ENCODE assay signal across 14 cellular contexts in the genomic region with DNA sequence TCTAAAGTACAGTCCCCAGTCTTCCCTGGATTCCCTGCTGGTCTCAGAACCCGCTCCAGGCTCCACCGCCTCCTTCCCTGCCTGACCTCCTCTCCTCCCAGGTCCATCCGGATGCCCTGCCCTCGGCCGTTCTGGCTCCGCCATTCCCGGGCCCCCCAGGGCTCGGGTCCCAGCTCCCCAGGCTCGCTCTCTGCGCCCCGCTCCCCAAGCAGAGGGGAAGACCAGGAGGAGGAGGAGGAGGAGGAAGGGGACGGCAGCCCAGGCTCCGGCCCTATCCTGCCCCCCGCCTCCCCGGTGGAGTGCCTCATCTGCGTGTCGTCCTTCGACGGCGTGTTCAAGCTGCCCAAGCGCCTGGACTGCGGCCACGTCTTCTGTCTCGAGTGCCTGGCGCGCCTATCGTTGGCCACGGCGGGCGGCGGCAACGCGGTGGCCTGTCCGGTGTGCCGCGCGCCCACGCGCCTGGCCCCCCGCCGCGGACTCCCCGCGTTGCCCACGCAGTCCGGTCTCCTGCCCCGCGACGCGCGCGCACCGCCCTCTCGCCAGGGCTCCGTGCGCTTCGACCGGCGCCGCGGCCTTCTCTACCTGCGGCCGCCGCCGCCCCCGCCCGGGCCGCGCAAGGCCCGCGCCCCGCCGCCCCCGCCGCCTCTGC. TPM values are rescaled to one million over a fixed set of nuclear protein-coding genes. Genes with fewer than 3 reads are reported as not detected.
A peak's percentile ranks its signal among the peaks of the same experiment; 100 is the strongest.
DNase-seq lines count a peak whose midpoint lies in the region; ATAC-seq and TF ChIP-seq lines count a peak whose summit lies in the region.
"Had no signal": no experiment of that assay in that cellular context is flagged by ENCODE, and none has a peak within 500 bp of the region (broad histone marks: within the 10 kb centered on the region; RNA-seq: fewer than 3 reads in every experiment).

No MANE protein-coding gene starts in this region.

- H3K36me3 Mint-ChIP-seq in MCF 10A (ENCODE audit: insufficient read depth, unreplicated experiment) = peaks cover 54% of the 10 kb centered on the region

- H4K20me1 ChIP-seq in mammary epithelial cell (ENCODE audit: insufficient read depth, low read length) = no peaks in the 10 kb centered on the region

- CTCF ChIA-PET in MCF 10A (lab: Yijun Ruan, JAX) (no interaction called here), mammary epithelial cell (lab: Charles Lee; ENCODE audit: low non-redundant PET) (no interaction called here)

- H3K27ac ChIP-seq in mammary epithelial cell (ENCODE audit: insufficient read depth, low read depth, low read length) (no peak overlapping the region), VCaP (peak overlapping the region; percentile 28), suprapubic skin (peak overlapping the region; percentile 73)

- in situ Hi-C loops in mammary epithelial cell (cut with MboI; ENCODE audit: low sequenced_read_pairs in 2 of 2) = no loop called here

- TF ChIP-seq EP300 in suprapubic skin (IDR thresholded peaks at IDR 0.05) = no peak

- ATAC-seq in HG02981 (IDR thresholded peaks at IDR 0.05; ENCODE audit: unreplicated experiment) = no peak

- no peak overlapping the region for H3K27ac Mint-ChIP-seq in MCF 10A (ENCODE audit: low read depth, unreplicated experiment)
- H3K27ac Mint-ChIP-seq: T-cell had no signal

- H3K9me3 ChIP-seq in mammary epithelial cell (replicated peaks; ENCODE audit: insufficient read depth, low read length) (no peaks in the 10 kb centered on the region), iPS-18c (ENCODE audit: control insufficient read depth, insufficient read depth, low read length) (no peaks in the 10 kb centered on the region), suprapubic skin (no peaks in the 10 kb centered on the region)

- WGBS in mammary epithelial cell (ENCODE audit: low coverage, missing lambda C conversion rate) = 54% methylated on average over 3 of the region's 75 CpGs
- 13% methylated on average over 4 of the region's 75 CpGs for WGBS in suprapubic skin

- TF ChIP-seq CTCF in MCF 10A (IDR thresholded peaks at IDR 0.05; ENCODE audit: unreplicated experiment) = no peak
- no peak for TF ChIP-seq CTCF in mammary epithelial cell (conservative IDR thresholded peaks at IDR 0.05 in 1 of 2, IDR thresholded peaks at IDR 0.05 in 1 of 2; ENCODE audit: extremely low read depth in 1 of 2, insufficient read depth in 1 of 2, low read depth in 1 of 2, low read length in 2 of 2)
- no peak for TF ChIP-seq CTCF in VCaP (conservative IDR thresholded peaks at IDR 0.05)
- TF ChIP-seq CTCF in suprapubic skin (IDR thresholded peaks at IDR 0.05) = no peak

- H3K9ac ChIP-seq in mammary epithelial cell (ENCODE audit: insufficient read depth, low read length) = no peak overlapping the region

- H3K9me3 Mint-ChIP-seq in MCF 10A (ENCODE audit: unreplicated experiment) = no peaks in the 10 kb centered on the region
- H3K9me3 Mint-ChIP-seq: T-cell had no signal

- POLR2A ChIA-PET in MCF 10A (lab: Yijun Ruan, JAX) = interaction anchor here (1.0 kb wide), 1 partner anchor 9 kb away, joined by 5 read pairs; the partner anchor contains the start of gene RPS5

- H3K4me3 Mint-ChIP-seq in MCF 10A (ENCODE audit: unreplicated experiment) = peak overlapping the region; percentile 18
- H3K4me3 Mint-ChIP-seq: T-cell had no signal

- H3K36me3 ChIP-seq in mammary epithelial cell (ENCODE audit: insufficient read depth, low read length) = peaks cover 21% of the 10 kb centered on the region
- H3K36me3 ChIP-seq in suprapubic skin = peaks cover 33% of the 10 kb centered on the region

- H3K4me3 ChIP-seq in mammary epithelial cell (replicated peaks in 1 of 3; ENCODE audit: insufficient read depth in 1 of 3, low read depth in 2 of 3, low read length in 3 of 3) (peak overlapping the region in 1 of 3 experiments; percentile 37), iPS-18c (ENCODE audit: insufficient read depth, low read depth, low read length) (peak overlapping the region; percentile 49), suprapubic skin (peak overlapping the region; percentile 47)
- H3K4me3 ChIP-seq: lung had no signal

- H3K27me3 ChIP-seq in mammary epithelial cell (ENCODE audit: insufficient read depth, low read length) (no peaks in the 10 kb centered on the region), suprapubic skin (peaks cover 18% of the 10 kb centered on the region)

- peaks cover 26% of the 10 kb centered on the region for H3K79me2 ChIP-seq in mammary epithelial cell (ENCODE audit: insufficient read depth, low read length)

- DNase-seq in MCF 10A (ENCODE audit: unreplicated experiment) (no peak), mammary epithelial cell (no peak), suprapubic skin (ENCODE audit: low spot score in 2 of 2) (peak in 1 of 2 donors; percentile 76), SIG-M5 (lab: John Stamatoyannopoulos, UW) (no peak), AG20443 (ENCODE audit: low spot score) (no peak)
- DNase-seq: anterior cingulate cortex, NCI-H1048, NCI-H774, T-cell had no signal

- no peak overlapping the region for H3K4me2 ChIP-seq in mammary epithelial cell (ENCODE audit: insufficient read depth, low read depth, low read length)

- TF ChIP-seq POLR2A in suprapubic skin (IDR thresholded peaks at IDR 0.05) = no peak

- peaks cover 30% of the 10 kb centered on the region for H3K4me1 Mint-ChIP-seq in MCF 10A (ENCODE audit: insufficient read depth, unreplicated experiment)

- no peak overlapping the region for H2AFZ ChIP-seq in mammary epithelial cell (ENCODE audit: low read depth, low read length)

- H3K4me1 ChIP-seq in mammary epithelial cell (ENCODE audit: insufficient read depth, low read length) (peaks cover 38% of the 10 kb centered on the region), suprapubic skin (peaks cover 41% of the 10 kb centered on the region)

- no TSS peak for BruUV-seq in MCF 10A (replicated peaks; lab: Mats Ljungman, UMichigan)
- BruUV-seq in mammary epithelial cell (replicated peaks; lab: Mats Ljungman, UMichigan) = no TSS peak

- dilution Hi-C loops in mammary epithelial cell (cut with HindIII; ENCODE audit: low sequenced_read_pairs) = no loop called here

- intact Hi-C loops in MCF 10A (cut with micrococcal nuclease) (no loop called here), mammary epithelial cell (cut with micrococcal nuclease) (loop anchor here (1.0 kb wide), 1 partner anchor 9 kb away; the partner anchor contains the start of gene RPS5)

- no peaks in the 10 kb centered on the region for H3K27me3 Mint-ChIP-seq in MCF 10A (ENCODE audit: insufficient read depth, unreplicated experiment)

RNA-seq across cellular contexts. Expression of gene RNF225, which starts 0.6 kb away (rescaled TPM):
- total RNA-seq in MCF 10A (2022) (0.63 and 0.98 TPM in 2 replicates), mammary epithelial cell (under 1 TPM; 0.42 to 0.50 TPM), suprapubic skin (10 to 100 TPM in 2 of 4 donors, 1 to 10 TPM in 1, not detected in 1; 3.9 to 13.7 (median 13.6) TPM)
- not detected for polyA plus RNA-seq in mammary epithelial cell
- polyA minus RNA-seq in mammary epithelial cell = not detected
- total RNA-seq: pulmonary artery endothelial cell had no signal

RNA-seq across cellular contexts. Expression of gene RPS5, which starts 9.0 kb away (rescaled TPM):
- total RNA-seq in MCF 10A (2022) = 1,779 and 1,872 TPM in 2 replicates
- total RNA-seq in mammary epithelial cell = 1,000 to 10,000 TPM in 1 of 2 donors, 100 to 1,000 TPM in 1; 916 to 1,060 TPM
- polyA plus RNA-seq in mammary epithelial cell = 2,328 TPM
- polyA minus RNA-seq in mammary epithelial cell = 1,005 TPM
- total RNA-seq in suprapubic skin = 1,000 to 10,000 TPM; 1,253 to 2,519 (median 2,306) TPM

RNA-seq across cellular contexts. Expression of gene ZNF584, which starts 12.3 kb away (rescaled TPM):
- total RNA-seq in MCF 10A (2022) (14.6 and 18.1 TPM in 2 replicates), mammary epithelial cell (10 to 100 TPM; 16.9 to 22.8 TPM), suprapubic skin (10 to 100 TPM; 15.8 to 21.2 (median 17.4) TPM)
- polyA plus RNA-seq in mammary epithelial cell = 15.4 TPM
- 21.3 TPM for polyA minus RNA-seq in mammary epithelial cell

RNA-seq across cellular contexts. Expression of gene ZNF837, which starts 15.3 kb away (rescaled TPM):
- total RNA-seq in MCF 10A (2022) (1.5 and 1.7 TPM in 2 replicates), mammary epithelial cell (1 to 10 TPM; 2.6 to 4.2 TPM), suprapubic skin (1 to 10 TPM; 2.6 to 6.2 (median 4.3) TPM)
- polyA plus RNA-seq in mammary epithelial cell = 0.66 TPM
- not detected for polyA minus RNA-seq in mammary epithelial cell

RNA-seq across cellular contexts. Expression of gene ZNF497, which starts 33.6 kb away (rescaled TPM):
- total RNA-seq in MCF 10A (2022) (3.2 and 3.9 TPM in 2 replicates), mammary epithelial cell (1 to 10 TPM in 1 of 2 donors, under 1 TPM in 1; 0.83 to 1.1 TPM), suprapubic skin (1 to 10 TPM; 2.4 to 4.8 (median 3.4) TPM)
- polyA plus RNA-seq in mammary epithelial cell = 0.35 TPM
- polyA minus RNA-seq in mammary epithelial cell = not detected
